ENCODE assay signal across 16 cellular contexts in genomic region chr2:232897386-232897970, GRCh38. TPM values are rescaled to one million over a fixed set of nuclear protein-coding genes. Genes with fewer than 3 reads are reported as not detected.
DNase-seq lines count a peak whose midpoint lies in the region; ATAC-seq, FAIRE-seq and TF ChIP-seq lines count a peak whose summit lies in the region.
"Had no signal": no experiment of that assay in that cellular context is flagged by ENCODE, and none has a peak within 500 bp of the region (broad histone marks: within the 10 kb centered on the region; RNA-seq: fewer than 3 reads in every experiment).

No MANE protein-coding gene starts in this region.

- TF ChIP-seq CTCF in bronchial epithelial cell (IDR thresholded peaks at IDR 0.05; ENCODE audit: insufficient read depth, low read length, severe bottlenecking), result no peak
- TF ChIP-seq CTCF in osteocyte (IDR thresholded peaks at IDR 0.05), result no peak

- no peaks in the 10 kb centered on the region for H3K36me3 ChIP-seq in bronchial epithelial cell (ENCODE audit: control insufficient read depth, insufficient read depth, low read length)

- no peak for ATAC-seq in activated T-cell treated with anti-CD3 and anti-CD28 coated beads, Interleukin-2, amount 50 U/mL, for 72 hours (replicated peaks in 1 of 2)

- H3K27ac Mint-ChIP-seq in activated T-cell treated with anti-CD3 and anti-CD28 coated beads, Interleukin-2, amount 50 U/mL, for 72 hours, result peak overlapping the region; percentile 54
- no peak overlapping the region for H3K27ac Mint-ChIP-seq in osteocyte (ENCODE audit: unreplicated experiment)

- H3K4me1 Mint-ChIP-seq in activated T-cell treated with anti-CD3 and anti-CD28 coated beads, Interleukin-2, amount 50 U/mL, for 72 hours (ENCODE audit: low read depth), result peaks cover 18% of the 10 kb centered on the region
- H3K4me1 Mint-ChIP-seq in osteocyte (ENCODE audit: unreplicated experiment), result peaks cover 10% of the 10 kb centered on the region

- H3K27me3 Mint-ChIP-seq in activated T-cell treated with anti-CD3 and anti-CD28 coated beads, Interleukin-2, amount 50 U/mL, for 72 hours (ENCODE audit: low read depth), result peaks cover 5% of the 10 kb centered on the region
- H3K27me3 Mint-ChIP-seq in osteocyte (ENCODE audit: unreplicated experiment), result no peaks in the 10 kb centered on the region

- H3K4me3 ChIP-seq in bronchial epithelial cell (ENCODE audit: low read depth, low read length), result no peak overlapping the region

- DNase-seq in activated T-cell treated with anti-CD3 and anti-CD28 coated beads, Interleukin-2, amount 50 U/mL, for 72 hours, result no peak
- DNase-seq in activated T-cell treated with anti-CD3 and anti-CD28 coated beads, Interleukin-2, amount 50 U/mL, for 48 hours, result no peak
- DNase-seq in HTR-8/SVneo (ENCODE audit: insufficient read length, low spot score) (no peak), bronchial epithelial cell (ENCODE audit: low read depth) (no peak), osteocyte (ENCODE audit: extremely low spot score, unreplicated experiment) (peak; percentile 78), NCI-H748 (lab: John Stamatoyannopoulos, UW; ENCODE audit: unreplicated experiment) (no peak), EL (no peak)
- DNase-seq: DMS153; GOT3; KG1; NCI-H1436; NCI-H2029; NCI-H2171; NCI-H446; NCI-H69; NK-92 treated with Interleukin-12 subunit alpha and Interleukin-12 subunit beta, amount 100 ng/mL, for 24 hours had no signal

- no peak overlapping the region for H3K4me3 Mint-ChIP-seq in activated T-cell treated with anti-CD3 and anti-CD28 coated beads, Interleukin-2, amount 50 U/mL, for 72 hours
- no peak overlapping the region for H3K4me3 Mint-ChIP-seq in osteocyte (ENCODE audit: unreplicated experiment)

- no peaks in the 10 kb centered on the region for H3K27me3 ChIP-seq in bronchial epithelial cell (ENCODE audit: control insufficient read depth, insufficient read depth, low read length)

- H3K9me3 Mint-ChIP-seq in activated T-cell treated with anti-CD3 and anti-CD28 coated beads, Interleukin-2, amount 50 U/mL, for 72 hours, result no peaks in the 10 kb centered on the region
- no peaks in the 10 kb centered on the region for H3K9me3 Mint-ChIP-seq in osteocyte (ENCODE audit: unreplicated experiment)

- no peaks in the 10 kb centered on the region for H3K36me3 Mint-ChIP-seq in activated T-cell treated with anti-CD3 and anti-CD28 coated beads, Interleukin-2, amount 50 U/mL, for 72 hours (ENCODE audit: insufficient read depth in 2 of 2)
- H3K36me3 Mint-ChIP-seq in osteocyte (ENCODE audit: unreplicated experiment), result no peaks in the 10 kb centered on the region

- FAIRE-seq in HTR-8/SVneo (lab: Jason Lieb, UNC) (peak; percentile 13), bronchial epithelial cell (lab: Jason Lieb, UNC) (peak; percentile 89)

RNA-seq across cellular contexts. Expression of gene SNORC, which starts 27.4 kb away (rescaled TPM):
- total RNA-seq in activated T-cell treated with anti-CD3 and anti-CD28 coated beads, Interleukin-2, amount 50 U/mL, for 72 hours, result 1 to 10 TPM; 4.0 to 4.1 TPM
- total RNA-seq in bronchial epithelial cell (0.53 and 1.0 TPM in 2 replicates), osteocyte (1.9 and 2.1 TPM in 2 replicates)
